16 cellular contexts compared by ENCODE assay signal in the genomic region with DNA sequence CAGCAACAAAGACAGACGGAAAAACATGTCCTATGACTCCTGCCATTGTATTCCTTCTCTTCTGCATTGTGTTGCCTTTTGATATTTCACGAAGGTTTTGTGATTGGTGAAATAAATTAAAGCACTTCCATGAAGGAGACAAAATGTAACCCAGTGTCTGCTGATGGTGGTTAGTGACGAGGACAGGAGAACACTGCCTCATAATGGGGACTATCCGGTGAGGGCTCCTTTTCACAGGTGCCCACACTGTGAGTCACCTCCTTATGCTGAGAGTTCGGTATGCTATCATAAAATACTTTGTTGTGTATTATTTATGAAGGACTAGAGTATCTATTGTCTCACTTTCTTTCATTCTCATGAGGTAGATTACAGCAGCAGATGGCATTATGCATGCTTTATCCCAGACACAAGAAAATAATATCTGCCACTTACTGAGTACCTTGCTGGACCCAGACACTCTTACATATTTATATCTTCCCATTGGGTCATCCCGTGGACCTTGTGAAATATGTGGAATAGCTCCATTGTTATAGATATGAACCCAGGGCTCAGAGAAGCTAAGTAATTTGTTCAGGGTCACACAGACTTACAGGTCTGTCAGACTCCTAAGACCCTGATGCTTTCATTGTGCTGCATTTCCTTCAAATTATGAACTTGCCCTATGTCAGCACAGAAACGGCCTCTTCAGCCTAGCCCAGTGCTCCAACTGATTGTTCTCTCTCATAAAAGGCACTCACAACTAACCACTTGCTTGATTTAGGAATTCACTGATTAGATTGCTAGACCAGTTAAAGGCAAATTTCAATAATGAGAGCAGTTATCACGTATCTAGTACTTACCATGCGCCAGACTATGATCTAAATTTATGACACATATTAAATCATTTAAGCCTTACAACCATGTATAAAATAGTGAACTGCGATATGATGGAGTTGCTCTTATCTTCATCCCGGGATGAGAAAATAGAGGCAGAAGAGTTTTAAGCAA. TPM values are rescaled to one million over a fixed set of nuclear protein-coding genes. Genes with fewer than 3 reads are reported as not detected.
DNase-seq lines count a peak whose midpoint lies in the region; ATAC-seq, FAIRE-seq and TF ChIP-seq lines count a peak whose summit lies in the region.
"Had no signal": no experiment of that assay in that cellular context is flagged by ENCODE, and none has a peak within 500 bp of the region (broad histone marks: within the 10 kb centered on the region; RNA-seq: fewer than 3 reads in every experiment).

No MANE protein-coding gene starts in this region.

- peaks cover 94% of the 10 kb centered on the region for H3K79me2 ChIP-seq in PC-3 (ENCODE audit: low read length)

- H3K9me3 ChIP-seq in BLaER1 treated with 17β-estradiol and CSF1 and Interleukin-3, amounts not matched to agents 10 nM and 100 nM (replicated peaks in 1 of 11): no peaks in the 10 kb centered on the region
- H3K9me3 ChIP-seq in PC-3 (ENCODE audit: low read length) (no peaks in the 10 kb centered on the region), esophagus muscularis mucosa (no peaks in the 10 kb centered on the region)

- peaks cover 0 to 56% (median 0%) of the 10 kb centered on the region in 11 experiments; a peak in 6 of 22 replicates for H4K20me1 ChIP-seq in BLaER1 treated with 17β-estradiol and CSF1 and Interleukin-3, amounts not matched to agents 10 nM and 100 nM
- H4K20me1 ChIP-seq in PC-3 (ENCODE audit: low read length): no peaks in the 10 kb centered on the region

- H3K4me2 ChIP-seq in BLaER1 treated with 17β-estradiol and CSF1 and Interleukin-3, amounts not matched to agents 10 nM and 100 nM: peak overlapping the region; percentile 9 to 68 (median 37); a peak in 18 of 22 replicates
- peak overlapping the region; percentile 80 for H3K4me2 ChIP-seq in PC-3 (ENCODE audit: low read length)

- ATAC-seq in PC-3 (peak; percentile 62), HG03097 (IDR thresholded peaks at IDR 0.05; ENCODE audit: low FRiP score, unreplicated experiment) (no peak)
- ATAC-seq: activated naive CD4-positive, alpha-beta T cell treated with anti-CD3 and anti-CD28 coated beads, Interleukin-2, amount 50 U/mL, for 72 hours; effector memory CD8-positive, alpha-beta T cell; natural killer cell; T-cell had no signal

- H3K27ac ChIP-seq in BLaER1 treated with 17β-estradiol and CSF1 and Interleukin-3, amounts not matched to agents 10 nM and 100 nM: peak overlapping the region in 8 of 11 experiments; percentile 19 to 61 (median 48); a peak in 10 of 22 replicates
- H3K27ac ChIP-seq in PC-3 (ENCODE audit: low read length) (peak overlapping the region; percentile 98), esophagus muscularis mucosa (replicated peaks in 1 of 4) (peak overlapping the region in 3 of 4 donors; percentile 45 to 59 (median 53))
- H3K27ac ChIP-seq: HL-60 had no signal

- H3K4me1 ChIP-seq in BLaER1 treated with 17β-estradiol and CSF1 and Interleukin-3, amounts not matched to agents 10 nM and 100 nM: peaks cover 27 to 42% (median 36%) of the 10 kb centered on the region in 10 experiments; a peak in 18 of 20 replicates
- H3K4me1 ChIP-seq in PC-3 (ENCODE audit: insufficient read depth, low read length) (peaks cover 75% of the 10 kb centered on the region), esophagus muscularis mucosa (peaks cover 4 to 50% (median 29%) of the 10 kb centered on the region in 4 donors)

- TF ChIP-seq EP300 in esophagus muscularis mucosa (IDR thresholded peaks at IDR 0.05): no peak

- BruUV-seq in PC-3 (replicated peaks; lab: Mats Ljungman, UMichigan): no TSS peak

- intact Hi-C loops in PC-3 (cut with micrococcal nuclease): loop anchor here (2.0 kb wide), 2 partner anchors 25 to 41 kb away; no protein-coding TSS in a partner anchor
- intact Hi-C loops in esophagus muscularis mucosa (cut with DNase I): no loop called here

- H3K36me3 ChIP-seq in BLaER1 treated with 17β-estradiol and CSF1 and Interleukin-3, amounts not matched to agents 10 nM and 100 nM: peaks cover 0 to 9% (median 0%) of the 10 kb centered on the region in 11 experiments; a peak in 2 of 22 replicates
- H3K36me3 ChIP-seq in PC-3 (ENCODE audit: low read depth, low read length) (peaks cover 9% of the 10 kb centered on the region; the same call in 1 of the 2 replicates), esophagus muscularis mucosa (no peaks in the 10 kb centered on the region)

- H3K4me1 Mint-ChIP-seq in immature natural killer cell: no peaks in the 10 kb centered on the region
- H3K4me1 Mint-ChIP-seq: natural killer cell, T-cell had no signal

- H3F3A ChIP-seq in PC-3 (ENCODE audit: low read length, unreplicated experiment): no peaks in the 10 kb centered on the region

- no peak for FAIRE-seq in GM12892 (lab: Jason Lieb, UNC)

- TF ChIP-seq CTCF in PC-3 (conservative IDR thresholded peaks at IDR 0.05; ENCODE audit: low read depth, low read length) (no peak), esophagus muscularis mucosa (IDR thresholded peaks at IDR 0.05) (no peak)

- POLR2A ChIA-PET in PC-3 (lab: Charles Lee; ENCODE audit: unreplicated experiment): no interaction called here

- TF ChIP-seq POLR2A in esophagus muscularis mucosa (IDR thresholded peaks at IDR 0.05; ENCODE audit: low read depth) (no peak), GM12892 (IDR thresholded peaks at IDR 0.05; ENCODE audit: low read depth, low read length) (no peak)

- no peak overlapping the region for H2AFZ ChIP-seq in PC-3 (ENCODE audit: low read length)

- WGBS in esophagus muscularis mucosa: 56% methylated on average over 11 of the region's 11 CpGs

- H3K36me3 Mint-ChIP-seq in immature natural killer cell: no peaks in the 10 kb centered on the region
- H3K36me3 Mint-ChIP-seq: activated naive CD4-positive, alpha-beta T cell treated with anti-CD3 and anti-CD28 coated beads, Interleukin-2, amount 50 U/mL, for 72 hours; natural killer cell; T-cell had no signal

- no peak overlapping the region for H3K4me3 ChIP-seq in BLaER1 treated with 17β-estradiol and CSF1 and Interleukin-3, amounts not matched to agents 10 nM and 100 nM
- H3K4me3 ChIP-seq in PC-3 (ENCODE audit: low read length) (peak overlapping the region; percentile 26; the same call in 1 of the 2 replicates), esophagus muscularis mucosa (no peak overlapping the region)

- H3K9me3 Mint-ChIP-seq in immature natural killer cell: peaks cover 0 to 4% (median 0%) of the 10 kb centered on the region in 6 donors
- H3K9me3 Mint-ChIP-seq: activated naive CD4-positive, alpha-beta T cell treated with anti-CD3 and anti-CD28 coated beads, Interleukin-2, amount 50 U/mL, for 72 hours; effector memory CD8-positive, alpha-beta T cell; natural killer cell; T-cell had no signal

- peaks cover under 1 to 17% (median 2%) of the 10 kb centered on the region in 3 donors for H3K27me3 Mint-ChIP-seq in immature natural killer cell (ENCODE audit: low read depth in 3 of 3)
- H3K27me3 Mint-ChIP-seq: effector memory CD8-positive, alpha-beta T cell had no signal

- H3K27ac Mint-ChIP-seq in immature natural killer cell: no peak overlapping the region
- H3K27ac Mint-ChIP-seq: activated naive CD4-positive, alpha-beta T cell treated with anti-CD3 and anti-CD28 coated beads, Interleukin-2, amount 50 U/mL, for 72 hours; effector memory CD8-positive, alpha-beta T cell; natural killer cell; T-cell had no signal

- DNase-seq in PC-3 (peak; percentile 71), esophagus muscularis mucosa (ENCODE audit: extremely low spot score) (no peak), pons (ENCODE audit: low spot score) (peak; percentile 32), NCI-H1417 (lab: John Stamatoyannopoulos, UW) (no peak), immature natural killer cell (no peak), GM12892 (ENCODE audit: insufficient read length) (no peak)
- DNase-seq: activated CD4-positive, alpha-beta T cell treated with anti-CD3 and anti-CD28 coated beads, Interleukin-2, amount 50 U/mL, for 1 hour; effector memory CD8-positive, alpha-beta T cell; natural killer cell; NCI-H1092 treated with DMSO at 0.1 percent for 48 hours; stimulated activated naive CD4-positive, alpha-beta T cell; T-cell had no signal

- no peaks in the 10 kb centered on the region for H3K9me2 ChIP-seq in PC-3 (replicated peaks; ENCODE audit: low read length)

- peak overlapping the region in 3 of 11 experiments; percentile 12 to 34 (median 34); a peak in 3 of 22 replicates for H3K9ac ChIP-seq in BLaER1 treated with 17β-estradiol and CSF1 and Interleukin-3, amounts not matched to agents 10 nM and 100 nM
- H3K9ac ChIP-seq in PC-3 (ENCODE audit: low read length): peak overlapping the region; percentile 83

- no peak overlapping the region for H3K4me3 Mint-ChIP-seq in immature natural killer cell
- H3K4me3 Mint-ChIP-seq: effector memory CD8-positive, alpha-beta T cell; natural killer cell; T-cell had no signal

- CTCF ChIA-PET in PC-3 (lab: Charles Lee): interaction anchor here (0.9 kb wide), 1 partner anchor 50 kb away, joined by 3 read pairs; no protein-coding TSS in a partner anchor

- peaks cover 93 to 100% (median 99%) of the 10 kb centered on the region in 11 experiments for H3K27me3 ChIP-seq in BLaER1 treated with 17β-estradiol and CSF1 and Interleukin-3, amounts not matched to agents 10 nM and 100 nM
- H3K27me3 ChIP-seq in PC-3 (ENCODE audit: low read length): no peaks in the 10 kb centered on the region
- no peaks in the 10 kb centered on the region for H3K27me3 ChIP-seq in esophagus muscularis mucosa

RNA-seq across cellular contexts. Expression of a gene that starts 31.2 kb away (rescaled TPM):
- total RNA-seq in PC-3 (2014; rRNA removed) (248 and 267 TPM in 2 replicates), esophagus muscularis mucosa (10 to 100 TPM; 76.8 to 84.0 (median 80.8) TPM)
- 1 to 10 TPM in 2 of 3 donors, not detected in 1; 1.1 to 2.4 TPM for polyA plus RNA-seq in immature natural killer cell
- 0.68 TPM for polyA plus RNA-seq in GM12892 (2012; ENCODE audit: missing spikeins)

Comparison
In these comparisons a context has a peak if more than half of its experiments do, and no peak if none do; other contexts are left out.
1. H3K27ac ChIP-seq: peak in every context shown above with its lines; median percentile 98 in PC-3; 53 in esophagus muscularis mucosa; 48 in BLaER1 treated with 17β-estradiol and CSF1 and Interleukin-3, amounts not matched to agents 10 nM and 100 nM.
2. DNase-seq: peak in PC-3 (single experiment) and pons (single experiment); none in esophagus muscularis mucosa (single experiment), NCI-H1417 (0 of 3), immature natural killer cell (0 of 3) and GM12892 (single experiment).